Comparison of ENCODE assay signal across 9 cellular contexts in the genomic region with DNA sequence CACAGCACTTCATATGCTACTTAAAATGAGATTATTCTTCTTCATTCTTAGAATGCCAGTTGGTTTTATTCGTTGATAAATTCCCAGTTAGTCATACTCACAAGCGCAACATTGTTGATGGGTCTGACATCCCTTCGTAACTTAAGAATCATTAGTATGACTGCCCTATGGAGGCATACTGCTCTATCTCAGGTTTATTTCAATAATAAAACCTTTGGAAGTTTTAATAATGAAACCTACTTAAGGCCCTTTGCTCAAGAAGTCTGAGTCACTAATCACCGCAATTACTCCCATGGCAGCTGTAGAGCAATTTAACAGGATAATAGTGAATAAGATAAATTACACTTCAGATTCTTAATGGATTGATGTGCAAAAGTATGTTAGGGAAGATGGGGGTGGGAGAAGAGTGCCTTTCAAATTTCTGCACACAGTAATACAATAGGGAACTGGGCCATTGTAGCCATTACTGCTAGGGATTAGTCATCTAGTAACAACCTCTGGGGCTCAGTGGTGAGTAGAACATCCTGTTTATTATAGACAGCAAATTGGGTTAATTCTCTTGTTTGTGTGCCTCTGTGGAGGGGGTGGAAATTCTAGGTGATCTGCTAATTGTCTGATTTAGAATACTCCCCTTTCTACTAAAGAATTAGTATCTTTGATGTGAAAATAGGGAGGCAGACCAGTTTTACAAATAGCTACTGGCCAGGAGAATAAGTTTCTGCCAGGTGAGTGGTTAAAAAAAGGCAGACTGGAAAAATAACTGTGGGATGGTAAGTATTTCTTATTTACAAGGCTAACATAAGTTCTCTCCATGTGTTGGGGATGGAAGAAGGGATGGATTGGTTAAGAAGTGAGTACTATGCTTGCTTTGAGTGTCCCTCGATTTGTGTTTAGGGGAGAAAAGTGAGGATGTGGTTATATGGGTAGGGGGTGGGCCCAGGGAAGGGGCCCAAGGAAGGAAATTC.
DNase-seq lines count a peak whose midpoint lies in the region; ATAC-seq and TF ChIP-seq lines count a peak whose summit lies in the region.
"Had no signal": no experiment of that assay in that cellular context is flagged by ENCODE, and none has a peak within 500 bp of the region (broad histone marks: within the 10 kb centered on the region; RNA-seq: fewer than 3 reads in every experiment).

No MANE protein-coding gene starts in this region.

- peak overlapping the region in 4 of 7 donors; percentile 9 to 59 (median 22) for H3K4me3 Mint-ChIP-seq in CD8-positive, alpha-beta memory T cell
- H3K4me3 Mint-ChIP-seq in activated naive CD8-positive, alpha-beta T cell treated with anti-CD3 and anti-CD28 coated beads, Interleukin-2, amount 50 U/mL, for 24 hours = no peak overlapping the region
- no peak overlapping the region for H3K4me3 Mint-ChIP-seq in progenitor cell of endocrine pancreas (ENCODE audit: low read depth)

- H3K4me1 ChIP-seq in CD8-positive, alpha-beta memory T cell (ENCODE audit: insufficient read depth, low read length) = peaks cover 4% of the 10 kb centered on the region

- POLR2A ChIA-PET in CD8-positive, alpha-beta memory T cell (lab: Charles Lee) = interaction anchor here (0.6 kb wide), 1 partner anchor 46 kb away, joined by 4 read pairs; no protein-coding TSS in a partner anchor

- TF ChIP-seq CTCF in progenitor cell of endocrine pancreas (IDR thresholded peaks at IDR 0.05; ENCODE audit: unreplicated experiment) = no peak

- H3K4me1 Mint-ChIP-seq in CD8-positive, alpha-beta memory T cell = peaks cover 10 to 14% (median 13%) of the 10 kb centered on the region in 3 donors
- H3K4me1 Mint-ChIP-seq in activated naive CD8-positive, alpha-beta T cell treated with anti-CD3 and anti-CD28 coated beads, Interleukin-2, amount 50 U/mL, for 24 hours = peaks cover 8% of the 10 kb centered on the region
- H3K4me1 Mint-ChIP-seq in progenitor cell of endocrine pancreas (ENCODE audit: low read depth) = no peaks in the 10 kb centered on the region

- peak in 1 of 5 donors; percentile 9 for DNase-seq in CD8-positive, alpha-beta memory T cell
- DNase-seq in activated naive CD8-positive, alpha-beta T cell treated with anti-CD3 and anti-CD28 coated beads, Interleukin-2, amount 50 U/mL, for 24 hours = no peak
- peak; percentile 28 for DNase-seq in stromal cell of bone marrow (ENCODE audit: low read depth)
- no peak for DNase-seq in progenitor cell of endocrine pancreas (ENCODE audit: low spot score, unreplicated experiment)
- no peak for DNase-seq in Right ventricle myocardium inferior (ENCODE audit: missing footprints)
- no peak for DNase-seq in NAMALWA (ENCODE audit: low spot score)

- H3K36me3 ChIP-seq in CD8-positive, alpha-beta memory T cell (ENCODE audit: insufficient read depth, low read length) = no peaks in the 10 kb centered on the region

- intact Hi-C loops in Right ventricle myocardium inferior (cut with DNase I) = no loop called here

- H3K9me3 Mint-ChIP-seq in CD8-positive, alpha-beta memory T cell = no peaks in the 10 kb centered on the region
- no peaks in the 10 kb centered on the region for H3K9me3 Mint-ChIP-seq in activated naive CD8-positive, alpha-beta T cell treated with anti-CD3 and anti-CD28 coated beads, Interleukin-2, amount 50 U/mL, for 24 hours
- no peaks in the 10 kb centered on the region for H3K9me3 Mint-ChIP-seq in progenitor cell of endocrine pancreas (ENCODE audit: low read depth)

- no peak overlapping the region for H3K27ac ChIP-seq in CD8-positive, alpha-beta memory T cell (ENCODE audit: low read depth, low read length)
- H3K27ac ChIP-seq: HL-60 had no signal

- peak overlapping the region in 7 of 8 donors; percentile 21 to 91 (median 71) for H3K27ac Mint-ChIP-seq in CD8-positive, alpha-beta memory T cell
- peak overlapping the region; percentile 6 for H3K27ac Mint-ChIP-seq in activated naive CD8-positive, alpha-beta T cell treated with anti-CD3 and anti-CD28 coated beads, Interleukin-2, amount 50 U/mL, for 24 hours
- no peak overlapping the region for H3K27ac Mint-ChIP-seq in progenitor cell of endocrine pancreas

- H3K4me3 ChIP-seq in CD8-positive, alpha-beta memory T cell (ENCODE audit: low read length) = no peak overlapping the region

- no peaks in the 10 kb centered on the region for H3K27me3 ChIP-seq in CD8-positive, alpha-beta memory T cell (ENCODE audit: insufficient read depth, low read length, poor library complexity, severe bottlenecking)

- CTCF ChIA-PET in CD8-positive, alpha-beta memory T cell (lab: Charles Lee) = no interaction called here

- no peaks in the 10 kb centered on the region for H3K9me3 ChIP-seq in CD8-positive, alpha-beta memory T cell (ENCODE audit: low read length)

- peaks cover 0 to 2% of the 10 kb centered on the region in 2 donors for H3K27me3 Mint-ChIP-seq in CD8-positive, alpha-beta memory T cell
- H3K27me3 Mint-ChIP-seq in activated naive CD8-positive, alpha-beta T cell treated with anti-CD3 and anti-CD28 coated beads, Interleukin-2, amount 50 U/mL, for 24 hours = no peaks in the 10 kb centered on the region
- no peaks in the 10 kb centered on the region for H3K27me3 Mint-ChIP-seq in progenitor cell of endocrine pancreas

- peaks cover 0 to 4% (median 2%) of the 10 kb centered on the region in 3 donors for H3K36me3 Mint-ChIP-seq in CD8-positive, alpha-beta memory T cell
- no peaks in the 10 kb centered on the region for H3K36me3 Mint-ChIP-seq in activated naive CD8-positive, alpha-beta T cell treated with anti-CD3 and anti-CD28 coated beads, Interleukin-2, amount 50 U/mL, for 24 hours (ENCODE audit: low read depth)
- H3K36me3 Mint-ChIP-seq in progenitor cell of endocrine pancreas (ENCODE audit: insufficient read depth) = no peaks in the 10 kb centered on the region

- ATAC-seq in GM19452 (IDR thresholded peaks at IDR 0.05; ENCODE audit: unreplicated experiment) (peak; percentile 98), HG03354 (IDR thresholded peaks at IDR 0.05; ENCODE audit: poor library complexity, severe bottlenecking, unreplicated experiment) (peak; percentile 98), Right ventricle myocardium inferior (no peak)
- peak; percentile 49 for ATAC-seq in activated naive CD8-positive, alpha-beta T cell treated with anti-CD3 and anti-CD28 coated beads, Interleukin-2, amount 50 U/mL, for 24 hours

Comparison
In these comparisons a context has a peak if more than half of its experiments do, and no peak if none do; other contexts are left out.
1. H3K4me3 Mint-ChIP-seq: peak in CD8-positive, alpha-beta memory T cell (4 of 7); none in activated naive CD8-positive, alpha-beta T cell treated with anti-CD3 and anti-CD28 coated beads, Interleukin-2, amount 50 U/mL, for 24 hours (single experiment) and progenitor cell of endocrine pancreas (single experiment).